In the genomic region with DNA sequence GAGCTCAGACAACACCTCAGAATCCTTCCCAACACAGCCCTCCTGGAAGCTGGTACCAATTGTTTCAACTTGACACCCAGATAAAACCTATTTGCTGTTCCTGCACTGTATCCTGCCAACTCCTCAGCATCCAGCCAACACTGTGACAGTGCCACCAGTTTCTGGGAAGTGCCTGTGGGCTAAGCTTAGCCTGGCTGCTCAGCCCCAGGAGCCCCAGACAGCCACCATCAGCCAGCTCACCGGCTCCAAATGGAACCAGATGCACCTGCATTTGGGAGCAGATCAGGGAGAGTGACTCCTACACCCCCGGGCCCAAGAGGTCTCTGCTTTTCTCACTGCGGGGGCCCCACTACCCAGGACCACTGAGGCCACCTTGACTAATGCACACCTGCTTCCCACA, we compare ENCODE assay signal across 19 cellular contexts. TPM values are rescaled to one million over a fixed set of nuclear protein-coding genes. Genes with fewer than 3 reads are reported as not detected.
DNase-seq lines count a peak whose midpoint lies in the region; ATAC-seq and TF ChIP-seq lines count a peak whose summit lies in the region.
"Had no signal": no experiment of that assay in that cellular context is flagged by ENCODE, and none has a peak within 500 bp of the region (broad histone marks: within the 10 kb centered on the region; RNA-seq: fewer than 3 reads in every experiment).

No MANE protein-coding gene starts in this region.

- peaks cover 18% of the 10 kb centered on the region for H3K4me1 Mint-ChIP-seq in activated naive CD8-positive, alpha-beta T cell treated with anti-CD3 and anti-CD28 coated beads, Interleukin-2, amount 50 U/mL, for 24 hours
- peaks cover 10% of the 10 kb centered on the region for H3K4me1 Mint-ChIP-seq in activated naive CD8-positive, alpha-beta T cell treated with anti-CD3 and anti-CD28 coated beads for 36 hours
- peaks cover 61% of the 10 kb centered on the region for H3K4me1 Mint-ChIP-seq in endothelial cell (ENCODE audit: unreplicated experiment)

- H3K4me3 ChIP-seq in gastrocnemius medialis: no peak overlapping the region
- H3K4me3 ChIP-seq in thyroid gland (replicated peaks in 1 of 3): no peak overlapping the region
- no peak overlapping the region for H3K4me3 ChIP-seq in suprapubic skin
- H3K4me3 ChIP-seq: SJSA1 had no signal

- H3K36me3 ChIP-seq in gastrocnemius medialis (no peaks in the 10 kb centered on the region), thyroid gland (no peaks in the 10 kb centered on the region), suprapubic skin (no peaks in the 10 kb centered on the region)
- H3K36me3 ChIP-seq: SJSA1 had no signal

- 93 to 95% methylated on average over 3 of the region's 3 CpGs for WGBS in thyroid gland, 2 donors
- 67% methylated on average over 1 of the region's 3 CpGs for WGBS in suprapubic skin

- intact Hi-C loops in gastrocnemius medialis (cut with DNase I; ENCODE audit: low total_unique reads): no loop called here
- intact Hi-C loops in thyroid gland (cut with DNase I): no loop called here

- no peak overlapping the region for H3K4me3 Mint-ChIP-seq in activated naive CD8-positive, alpha-beta T cell treated with anti-CD3 and anti-CD28 coated beads, Interleukin-2, amount 50 U/mL, for 24 hours
- H3K4me3 Mint-ChIP-seq in activated naive CD8-positive, alpha-beta T cell treated with anti-CD3 and anti-CD28 coated beads for 36 hours: no peak overlapping the region
- H3K4me3 Mint-ChIP-seq in endothelial cell (ENCODE audit: unreplicated experiment): no peak overlapping the region

- H3K9me3 ChIP-seq in gastrocnemius medialis (no peaks in the 10 kb centered on the region), thyroid gland (no peaks in the 10 kb centered on the region), suprapubic skin (no peaks in the 10 kb centered on the region)
- H3K9me3 ChIP-seq: SJSA1 had no signal

- TF ChIP-seq CTCF in endothelial cell (IDR thresholded peaks at IDR 0.05; ENCODE audit: unreplicated experiment) (no peak), gastrocnemius medialis (IDR thresholded peaks at IDR 0.05 in 4 of 5, conservative IDR thresholded peaks at IDR 0.05 in 1 of 5) (no peak), thyroid gland (IDR thresholded peaks at IDR 0.05) (no peak), suprapubic skin (IDR thresholded peaks at IDR 0.05) (no peak)

- H3K4me1 ChIP-seq in gastrocnemius medialis (peaks cover 43% of the 10 kb centered on the region in 2 donors), thyroid gland (peaks cover 4 to 7% of the 10 kb centered on the region in 2 donors), suprapubic skin (peaks cover 4% of the 10 kb centered on the region)
- H3K4me1 ChIP-seq: SJSA1 had no signal

- in situ Hi-C loops in gastrocnemius medialis (cut with MboI; ENCODE audit: low sequenced_read_pairs in 4 of 4): no loop called here

- H3K36me3 Mint-ChIP-seq in activated naive CD8-positive, alpha-beta T cell treated with anti-CD3 and anti-CD28 coated beads, Interleukin-2, amount 50 U/mL, for 24 hours (ENCODE audit: low read depth): no peaks in the 10 kb centered on the region
- H3K36me3 Mint-ChIP-seq in activated naive CD8-positive, alpha-beta T cell treated with anti-CD3 and anti-CD28 coated beads for 36 hours: no peaks in the 10 kb centered on the region
- H3K36me3 Mint-ChIP-seq in endothelial cell (ENCODE audit: low read depth, unreplicated experiment): no peaks in the 10 kb centered on the region

- H3K27ac Mint-ChIP-seq in activated naive CD8-positive, alpha-beta T cell treated with anti-CD3 and anti-CD28 coated beads, Interleukin-2, amount 50 U/mL, for 24 hours: peak overlapping the region; percentile 47
- no peak overlapping the region for H3K27ac Mint-ChIP-seq in activated naive CD8-positive, alpha-beta T cell treated with anti-CD3 and anti-CD28 coated beads for 36 hours
- H3K27ac Mint-ChIP-seq in endothelial cell (ENCODE audit: unreplicated experiment): peak overlapping the region; percentile 32

- no peak for TF ChIP-seq EP300 in suprapubic skin (IDR thresholded peaks at IDR 0.05)

- no peak for DNase-seq in activated naive CD8-positive, alpha-beta T cell treated with anti-CD3 and anti-CD28 coated beads, Interleukin-2, amount 50 U/mL, for 24 hours
- DNase-seq in activated naive CD8-positive, alpha-beta T cell treated with anti-CD3 and anti-CD28 coated beads for 36 hours: no peak
- no peak for DNase-seq in endothelial cell (ENCODE audit: low spot score)
- DNase-seq in gastrocnemius medialis: peak in 1 of 2 donors; percentile 72
- DNase-seq in thyroid gland: no peak
- DNase-seq in 8988T: no peak
- DNase-seq in suprapubic skin (ENCODE audit: low spot score in 2 of 2): no peak
- DNase-seq: COR-L47, H7, Kasumi-1, NCI-H1930, NCI-H2171, NCI-H510A, NCI-H774, PC-3 had no signal

- H3K27me3 ChIP-seq in layer of hippocampus (ENCODE audit: control insufficient read depth, insufficient read depth, low read length): no peaks in the 10 kb centered on the region
- H3K27me3 ChIP-seq in gastrocnemius medialis: no peaks in the 10 kb centered on the region
- H3K27me3 ChIP-seq in thyroid gland: no peaks in the 10 kb centered on the region
- peaks cover 6% of the 10 kb centered on the region for H3K27me3 ChIP-seq in suprapubic skin

- peaks cover 20% of the 10 kb centered on the region for H3K27me3 Mint-ChIP-seq in activated naive CD8-positive, alpha-beta T cell treated with anti-CD3 and anti-CD28 coated beads, Interleukin-2, amount 50 U/mL, for 24 hours
- H3K27me3 Mint-ChIP-seq in activated naive CD8-positive, alpha-beta T cell treated with anti-CD3 and anti-CD28 coated beads for 36 hours: no peaks in the 10 kb centered on the region
- peaks cover 13% of the 10 kb centered on the region for H3K27me3 Mint-ChIP-seq in endothelial cell (ENCODE audit: unreplicated experiment)

- no peak for ATAC-seq in activated naive CD8-positive, alpha-beta T cell treated with anti-CD3 and anti-CD28 coated beads, Interleukin-2, amount 50 U/mL, for 24 hours
- ATAC-seq in gastrocnemius medialis: peak; percentile 49 to 55
- ATAC-seq: PC-3 had no signal

- TF ChIP-seq POLR2A in gastrocnemius medialis (IDR thresholded peaks at IDR 0.05) (no peak), thyroid gland (IDR thresholded peaks at IDR 0.05) (no peak), suprapubic skin (IDR thresholded peaks at IDR 0.05) (no peak)

- H3K27ac ChIP-seq in layer of hippocampus (ENCODE audit: low read depth, low read length) (peak overlapping the region; percentile 31), gastrocnemius medialis (peak overlapping the region; percentile 64 to 99 (median 86)), thyroid gland (no peak overlapping the region), suprapubic skin (no peak overlapping the region)
- H3K27ac ChIP-seq: RWPE1, SJSA1 had no signal

- no peaks in the 10 kb centered on the region for H3K9me3 Mint-ChIP-seq in activated naive CD8-positive, alpha-beta T cell treated with anti-CD3 and anti-CD28 coated beads, Interleukin-2, amount 50 U/mL, for 24 hours
- H3K9me3 Mint-ChIP-seq in activated naive CD8-positive, alpha-beta T cell treated with anti-CD3 and anti-CD28 coated beads for 36 hours: no peaks in the 10 kb centered on the region
- no peaks in the 10 kb centered on the region for H3K9me3 Mint-ChIP-seq in endothelial cell (ENCODE audit: unreplicated experiment)

RNA-seq across cellular contexts. Expression of gene KCNN3, which starts 24.9 kb away (rescaled TPM):
- under 1 TPM; 0.02 to 0.04 TPM for total RNA-seq in activated naive CD8-positive, alpha-beta T cell treated with anti-CD3 and anti-CD28 coated beads for 36 hours
- total RNA-seq in endothelial cell (ENCODE audit: unreplicated experiment) (17.3 TPM), gastrocnemius medialis (10 to 100 TPM in 3 of 4 donors, 1 to 10 TPM in 1; 5.0 to 30.0 (median 20.8) TPM), thyroid gland (1 to 10 TPM; 3.5 to 5.6 (median 4.4) TPM), suprapubic skin (under 1 TPM; 0.30 to 0.72 (median 0.37) TPM)
- total RNA-seq: HT-29, SJSA1 had no signal

Comparison
In these comparisons a context has a peak if more than half of its experiments do, and no peak if none do; other contexts are left out.
1. H3K27ac ChIP-seq: peak in layer of hippocampus (single experiment) and gastrocnemius medialis (4 of 4); none in thyroid gland (0 of 3) and suprapubic skin (single experiment).